Comparison of ENCODE assay signal across 8 cellular contexts in the genomic region with DNA sequence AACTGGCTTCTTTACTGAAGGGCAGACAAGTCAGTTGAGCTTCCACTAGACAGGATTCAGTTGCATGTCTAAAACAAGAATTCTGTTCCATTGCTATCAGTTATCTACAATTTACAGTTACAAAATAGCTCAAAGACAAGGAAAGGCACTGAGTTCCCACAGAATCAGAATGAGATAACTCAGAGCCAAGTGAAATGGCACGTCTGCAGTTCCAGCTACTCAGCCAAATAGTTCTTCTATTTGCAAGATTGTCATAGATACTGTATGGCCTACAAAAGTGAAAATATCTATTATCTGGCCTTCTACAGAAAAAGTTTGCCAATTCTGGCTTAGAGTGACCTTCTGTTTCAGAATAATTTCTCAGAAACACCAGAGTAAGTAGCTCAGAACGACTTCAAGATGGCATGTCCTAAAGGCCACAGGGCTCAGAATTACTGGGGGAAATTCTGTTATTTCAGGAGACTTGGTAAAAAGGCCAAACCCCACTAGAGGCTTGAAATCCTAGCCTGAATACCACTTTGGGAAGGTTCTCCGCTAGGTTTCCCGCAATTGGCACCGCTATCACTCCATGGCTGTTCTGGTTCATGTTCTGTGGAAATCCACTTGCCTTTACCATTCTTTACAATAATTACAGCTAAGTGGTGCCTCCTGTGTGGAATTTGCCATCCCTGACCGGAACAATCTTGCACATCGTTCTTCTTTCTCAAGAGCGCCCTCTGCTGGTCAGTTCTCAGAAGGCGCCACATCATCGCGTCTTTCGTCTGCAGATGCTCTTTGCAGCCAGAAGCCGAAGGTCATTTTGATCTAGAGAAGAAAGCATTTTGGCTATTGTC. TPM values are rescaled to one million over a fixed set of nuclear protein-coding genes. Genes with fewer than 3 reads are reported as not detected.
DNase-seq lines count a peak whose midpoint lies in the region; ATAC-seq and TF ChIP-seq lines count a peak whose summit lies in the region.

No MANE protein-coding gene starts in this region.

- no peaks in the 10 kb centered on the region for H3K27me3 ChIP-seq in lower lobe of right lung (ENCODE audit: low read depth)

- ATAC-seq in HG03442 (IDR thresholded peaks at IDR 0.05; ENCODE audit: unreplicated experiment) = peak; percentile 65
- peak; percentile 82 to 87 for ATAC-seq in lower lobe of right lung
- no peak for ATAC-seq in HG03457 (IDR thresholded peaks at IDR 0.05; ENCODE audit: unreplicated experiment)

- H3K4me3 ChIP-seq in GM12864 (ENCODE audit: low read depth, low read length) (no peak overlapping the region), lower lobe of right lung (no peak overlapping the region)

- H3K4me1 ChIP-seq in lower lobe of right lung = no peaks in the 10 kb centered on the region

- TF ChIP-seq CTCF in GM12864 (IDR thresholded peaks at IDR 0.05; ENCODE audit: low read depth, low read length, missing control alignments) (peak; percentile 91), lower lobe of right lung (IDR thresholded peaks at IDR 0.05) (peak; percentile 95)

- H3K9me3 ChIP-seq in lower lobe of right lung = no peaks in the 10 kb centered on the region

- H3K27ac ChIP-seq in lower lobe of right lung = no peak overlapping the region

- intact Hi-C loops in lower lobe of right lung (cut with DNase I) = no loop called here

- no peaks in the 10 kb centered on the region for H3K36me3 ChIP-seq in lower lobe of right lung

- DNase-seq in GM12864 (ENCODE audit: low read depth) (peak; percentile 46), NCI-H526 treated with DMSO at 0.1 percent for 48 hours (lab: John Stamatoyannopoulos, UW) (peak; percentile 15), dermis microvascular lymphatic vessel endothelial cell (ENCODE audit: low read depth in 2 of 2) (peak; percentile 57 to 81), lower lobe of right lung (peak; percentile 77)
- peak; percentile 76 to 84 for DNase-seq in activated CD4-positive, alpha-beta T cell treated with anti-CD3 and anti-CD28 coated beads, Interleukin-2, amount 50 U/mL, for 24 hours (ENCODE audit: low read depth in 1 of 2, low spot score in 1 of 2)
- DNase-seq in stimulated activated CD8-positive, alpha-beta memory T cell treated with anti-CD3 and anti-CD28 coated beads, Interleukin-12 subunit alpha, Interleukin-12 subunit beta, amount 100 ng/mL, for 4 hours (ENCODE audit: low read depth) = peak; percentile 55

RNA-seq across cellular contexts. Expression of a gene that starts 10.6 kb away (rescaled TPM):
- total RNA-seq in dermis microvascular lymphatic vessel endothelial cell = 122 and 223 TPM in 2 replicates
- 124 TPM for total RNA-seq in lower lobe of right lung

Comparison
In these comparisons a context has a peak if more than half of its experiments do, and no peak if none do; other contexts are left out.
1. DNase-seq: peak in every context shown above with its lines; median percentile 80 in activated CD4-positive, alpha-beta T cell treated with anti-CD3 and anti-CD28 coated beads, Interleukin-2, amount 50 U/mL, for 24 hours; 77 in lower lobe of right lung; 69 in dermis microvascular lymphatic vessel endothelial cell; 55 in stimulated activated CD8-positive, alpha-beta memory T cell treated with anti-CD3 and anti-CD28 coated beads, Interleukin-12 subunit alpha, Interleukin-12 subunit beta, amount 100 ng/mL, for 4 hours; 46 in GM12864; 15 in NCI-H526 treated with DMSO at 0.1 percent for 48 hours.